Comparison of ENCODE assay signal across 20 cellular contexts in the genomic region with DNA sequence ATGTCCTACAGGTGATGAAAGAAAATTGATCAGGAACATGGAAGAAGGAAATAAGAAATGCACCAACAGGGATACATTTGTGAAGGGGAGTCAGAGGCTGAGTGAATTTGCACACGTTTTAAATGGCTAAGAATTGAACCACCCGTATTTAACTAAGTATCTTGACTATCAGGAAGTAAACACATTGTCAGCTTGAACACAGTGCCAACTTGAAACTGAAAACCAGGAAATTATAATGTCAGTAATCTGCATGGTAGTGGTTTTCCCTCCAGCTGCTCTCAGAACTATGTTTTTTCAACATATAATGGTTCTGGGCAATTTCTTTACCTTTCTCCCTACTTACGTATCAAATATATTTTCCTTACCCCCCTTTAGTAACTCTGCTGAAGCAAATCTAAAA.
"Had no signal": no experiment of that assay in that cellular context is flagged by ENCODE, and none has a peak within 500 bp of the region (broad histone marks: within the 10 kb centered on the region; RNA-seq: fewer than 3 reads in every experiment).

No MANE protein-coding gene starts in this region.

- H3K27ac ChIP-seq: esophagus muscularis mucosa, foreskin keratinocyte, gastroesophageal sphincter, heart left ventricle, hepatocyte, neutrophil, pancreas, right lobe of liver, thoracic aorta, tibial nerve, upper lobe of left lung had no signal

- H3K36me3 ChIP-seq: esophagus muscularis mucosa, gastroesophageal sphincter, heart left ventricle, neutrophil, pancreas, right lobe of liver, thoracic aorta, tibial nerve, upper lobe of left lung had no signal

- H2AFZ ChIP-seq: hepatocyte had no signal

- H3K9me3 ChIP-seq: neutrophil, pancreas, right lobe of liver, upper lobe of left lung had no signal

- H3K27me3 ChIP-seq: esophagus muscularis mucosa, foreskin keratinocyte, gastroesophageal sphincter, heart left ventricle, hepatocyte, neutrophil, pancreas, right lobe of liver, tibial nerve, upper lobe of left lung had no signal

- H3K79me2 ChIP-seq: hepatocyte had no signal

- H3K4me1 ChIP-seq: esophagus muscularis mucosa, foreskin keratinocyte, gastroesophageal sphincter, heart left ventricle, pancreas, right lobe of liver, tibial nerve, upper lobe of left lung had no signal

- DNase-seq: cortex of kidney; foreskin keratinocyte; heart left ventricle; kidney; natural killer cell; pancreas; right lobe of liver; small intestine; stimulated activated CD4-positive, alpha-beta T cell treated with anti-CD3 and anti-CD28 coated beads, Interleukin-15, amount 100 ng/mL, for 24 hours; stimulated activated CD4-positive, alpha-beta T cell treated with anti-CD3 and anti-CD28 coated beads, Interleukin-2, amount 100 ng/mL, for 48 hours; stimulated activated naive B cell treated with anti-CD40 and anti-IgM and Interleukin-4, amounts not matched to agents 10 μg/mL and 1 μg/mL and 100 μg/mL, for 72 hours; upper lobe of left lung had no signal

- ATAC-seq: foreskin keratinocyte; gastroesophageal sphincter; heart left ventricle; left lobe of liver; natural killer cell; pancreas; right lobe of liver; stimulated activated naive B cell treated with anti-CD40 and anti-IgM and Interleukin-4, amounts not matched to agents 10 μg/mL and 1 μg/mL and 100 μg/mL, for 72 hours had no signal

- H3K4me3 ChIP-seq: esophagus muscularis mucosa, gastroesophageal sphincter, heart left ventricle, hepatocyte, lung, pancreas, right lobe of liver, thoracic aorta, tibial nerve, upper lobe of left lung had no signal

- H3K4me2 ChIP-seq: hepatocyte had no signal
